In the genomic region with DNA sequence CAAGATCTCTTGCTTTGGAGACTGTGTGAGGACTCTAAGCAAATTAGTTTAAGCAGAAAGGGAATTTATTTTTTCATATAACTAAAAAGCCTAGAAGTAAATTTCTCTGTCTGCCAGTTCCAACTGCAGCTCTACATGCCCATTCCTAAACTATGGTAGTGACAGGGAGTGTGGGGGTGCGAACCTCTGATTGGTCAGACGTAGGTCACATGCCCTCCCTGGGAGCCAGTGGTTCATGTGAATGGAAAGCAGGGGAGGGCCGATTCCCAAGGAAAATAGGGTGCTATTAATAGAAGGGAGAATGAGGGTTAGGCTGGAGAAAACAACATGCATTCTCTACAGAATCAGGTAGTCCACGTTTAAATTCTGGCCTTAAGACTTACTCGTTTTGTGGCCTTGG, we compare ENCODE assay signal across 31 cellular contexts. TPM values are rescaled to one million over a fixed set of nuclear protein-coding genes. Genes with fewer than 3 reads are reported as not detected.
DNase-seq lines count a peak whose midpoint lies in the region; ATAC-seq and TF ChIP-seq lines count a peak whose summit lies in the region.
"Had no signal": no experiment of that assay in that cellular context is flagged by ENCODE, and none has a peak within 500 bp of the region (broad histone marks: within the 10 kb centered on the region; RNA-seq: fewer than 3 reads in every experiment).

No MANE protein-coding gene starts in this region.

- ATAC-seq in Panc1 (peak; percentile 68; the same call in 1 of the 2 replicates), GM21367 (IDR thresholded peaks at IDR 0.05; ENCODE audit: unreplicated experiment) (no peak)
- ATAC-seq: activated CD4-positive, CD25-positive, alpha-beta regulatory T cell treated with anti-CD3 and anti-CD28 coated beads, Interleukin-2, amount 50 U/mL, for 24 hours had no signal

- CTCF ChIA-PET in Panc1 (lab: Charles Lee): no interaction called here

- DNase-seq in A172 (ENCODE audit: low spot score) (peak; percentile 18), Panc1 (ENCODE audit: low read depth, low spot score) (no peak), NCI-H69 (lab: John Stamatoyannopoulos, UW) (no peak), osteoblast (ENCODE audit: insufficient read length, low spot score, missing footprints) (no peak)
- DNase-seq in activated CD8-positive, alpha-beta memory T cell treated with anti-CD3 and anti-CD28 coated beads, Interleukin-2, amount 50 U/mL, for 4 hours: no peak
- DNase-seq: activated CD4-positive, alpha-beta memory T cell treated with anti-CD3 and anti-CD28 coated beads for 36 hours; activated CD8-positive, alpha-beta memory T cell treated with anti-CD3 and anti-CD28 coated beads, Interleukin-2, amount 50 U/mL, for 48 hours; amygdala; COR-L47; cortex of kidney; EL; GOT3; kidney; MM.1S; NCI-H2029 treated with DMSO at 0.1 percent for 48 hours; NCI-H226; NCI-H748 treated with DMSO at 0.1 percent for 48 hours; pancreas; spleen; stimulated activated CD4-positive, alpha-beta T cell treated with anti-CD3 and anti-CD28 coated beads, Interleukin-2, amount 100 ng/mL, for 48 hours; upper lobe of left lung had no signal

- intact Hi-C loops in Panc1 (cut with micrococcal nuclease; ENCODE audit: unreplicated experiment): no loop called here

- in situ Hi-C loops in Panc1 (cut with HindIII; ENCODE audit: low pct_unique_long_range_greater_than_20kb, low sequenced_read_pairs): no loop called here

- peaks cover 34% of the 10 kb centered on the region for H4K20me1 ChIP-seq in osteoblast (ENCODE audit: insufficient read depth, low read length)

- H3K4me1 ChIP-seq in ES-I3 (ENCODE audit: insufficient read depth, low read length) (peaks cover 29% of the 10 kb centered on the region), Panc1 (ENCODE audit: control insufficient read depth, insufficient read depth, low read length) (peaks cover 10% of the 10 kb centered on the region), iPS-18a (ENCODE audit: control insufficient read depth, low read depth, low read length) (peaks cover 19% of the 10 kb centered on the region), osteoblast (ENCODE audit: insufficient read depth, low read length) (peaks cover 9% of the 10 kb centered on the region)
- H3K4me1 ChIP-seq: SJSA1 had no signal

- H3K4me2 ChIP-seq in osteoblast (ENCODE audit: insufficient read depth, low read length): no peak overlapping the region
- H3K4me2 ChIP-seq: BLaER1 treated with 17β-estradiol and CSF1 and Interleukin-3, amounts not matched to agents 10 nM and 100 nM; hepatocyte; KMS-11 had no signal

- POLR2A ChIA-PET in Panc1 (lab: Charles Lee): no interaction called here

- H2AFZ ChIP-seq in osteoblast (ENCODE audit: low read length): no peak overlapping the region
- H2AFZ ChIP-seq: hepatocyte had no signal

- no peak overlapping the region for H3K27ac ChIP-seq in Panc1 (ENCODE audit: low read length)
- H3K27ac ChIP-seq in iPS-18a (ENCODE audit: low read length): no peak overlapping the region
- no peak overlapping the region for H3K27ac ChIP-seq in osteoblast (ENCODE audit: low read depth, low read length)
- H3K27ac ChIP-seq: BLaER1 treated with 17β-estradiol and CSF1 and Interleukin-3, amounts not matched to agents 10 nM and 100 nM; cardiac muscle cell; hepatocyte; KMS-11; pancreas; right atrium auricular region; SJSA1; spleen; upper lobe of left lung had no signal

- peaks cover 75% of the 10 kb centered on the region for H3K79me2 ChIP-seq in osteoblast (ENCODE audit: insufficient read depth, low read length)

- H3K27me3 ChIP-seq in Panc1 (ENCODE audit: control insufficient read depth, insufficient read depth, low read length) (no peaks in the 10 kb centered on the region), iPS-18a (ENCODE audit: control insufficient read depth, insufficient read depth, low read length) (no peaks in the 10 kb centered on the region), osteoblast (ENCODE audit: insufficient read depth, low read length) (no peaks in the 10 kb centered on the region)
- H3K27me3 ChIP-seq: BLaER1 treated with 17β-estradiol and CSF1 and Interleukin-3, amounts not matched to agents 10 nM and 100 nM; cardiac muscle cell; hepatocyte; pancreas; right atrium auricular region; SJSA1; spleen; upper lobe of left lung had no signal

- no peaks in the 10 kb centered on the region for H3K9me3 ChIP-seq in ES-I3 (ENCODE audit: control insufficient read depth, insufficient read depth, low read length)
- H3K9me3 ChIP-seq in Panc1 (ENCODE audit: control insufficient read depth, insufficient read depth, low read depth, low read length): no peaks in the 10 kb centered on the region
- no peaks in the 10 kb centered on the region for H3K9me3 ChIP-seq in iPS-18a (ENCODE audit: control insufficient read depth, low read depth, low read length)
- H3K9me3 ChIP-seq in osteoblast (ENCODE audit: low read depth, low read length): no peaks in the 10 kb centered on the region
- H3K9me3 ChIP-seq: pancreas, right atrium auricular region, SJSA1, upper lobe of left lung had no signal

- H3K4me3 ChIP-seq in Panc1 (ENCODE audit: low read depth in 2 of 2, low read length in 2 of 2) (no peak overlapping the region), iPS-18a (ENCODE audit: low read length) (peak overlapping the region; percentile 28), osteoblast (ENCODE audit: insufficient read depth, low read length) (no peak overlapping the region)
- H3K4me3 ChIP-seq: BLaER1 treated with 17β-estradiol and CSF1 and Interleukin-3, amounts not matched to agents 10 nM and 100 nM; cardiac muscle cell; hepatocyte; pancreas; right atrium auricular region; SJSA1; spleen; upper lobe of left lung had no signal

- H3K36me3 ChIP-seq in ES-I3 (ENCODE audit: insufficient read depth, low read length) (no peaks in the 10 kb centered on the region), Panc1 (ENCODE audit: control insufficient read depth, insufficient read depth, low read length) (no peaks in the 10 kb centered on the region), iPS-18a (ENCODE audit: control insufficient read depth, low read depth, low read length) (no peaks in the 10 kb centered on the region), osteoblast (ENCODE audit: insufficient read depth, low read length) (peaks cover 3% of the 10 kb centered on the region)
- H3K36me3 ChIP-seq: cardiac muscle cell, pancreas, right atrium auricular region, SJSA1, upper lobe of left lung had no signal

- no peak for TF ChIP-seq CTCF in Panc1 (IDR thresholded peaks at IDR 0.05)
- TF ChIP-seq CTCF in osteoblast (IDR thresholded peaks at IDR 0.05; ENCODE audit: extremely low read depth, low read depth, low read length): no peak

- no TSS peak for BruUV-seq in Panc1 (replicated peaks; lab: Mats Ljungman, UMichigan)

- H3K9ac ChIP-seq in ES-I3 (ENCODE audit: low read depth, low read length) (peak overlapping the region; percentile 16; the same call in 1 of the 2 replicates), iPS-18a (ENCODE audit: low read length) (peak overlapping the region; percentile 25)
- H3K9ac ChIP-seq: BLaER1 treated with 17β-estradiol and CSF1 and Interleukin-3, amounts not matched to agents 10 nM and 100 nM; KMS-11 had no signal

RNA-seq across cellular contexts. Expression of a gene that starts 7.1 kb away (rescaled TPM):
- total RNA-seq in A172 (2014; rRNA removed; shearing (Covaris generic)): 4.2 and 5.4 TPM in 2 replicates
- total RNA-seq in Panc1 (2021; ENCODE audit: unreplicated experiment) (4.5 TPM), osteoblast (24.2 and 24.6 TPM in 2 replicates)
- 3.9 TPM for polyA plus RNA-seq in Panc1 (2012; ENCODE audit: insufficient read length)
